ENCODE assay signal across 1 cellular context in the genomic region with DNA sequence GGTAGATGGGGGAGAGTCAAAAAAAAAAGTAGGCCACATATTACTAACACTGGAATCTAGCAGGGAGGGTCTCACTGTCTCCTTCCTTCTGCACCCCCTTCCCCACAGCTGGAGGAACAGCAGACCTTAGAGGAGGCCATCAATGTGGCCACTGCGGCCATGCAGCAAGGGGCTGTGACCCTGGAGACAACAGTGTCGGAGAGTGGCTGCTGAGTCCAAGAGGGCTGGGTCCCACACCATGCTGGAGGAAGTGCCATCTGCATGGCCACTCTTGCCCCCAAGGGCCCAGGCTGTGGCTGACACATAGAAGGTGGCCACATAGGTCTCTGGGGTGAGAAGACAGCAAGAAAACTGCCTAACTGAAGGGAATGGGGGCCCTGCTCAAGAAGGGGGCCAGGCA.
A peak's percentile ranks its signal among the peaks of the same experiment; 100 is the strongest.
TF ChIP-seq lines count a peak whose summit lies in the region.

No MANE protein-coding gene starts in this region.

TF ChIP-seq in K562, 482 proteins besides CTCF, POLR2A, EP300 and RAD21:
- 0 out of 2 replicates have a peak, but pooled peaks have one; percentile 45 for TF ChIP-seq ZKSCAN1 (IDR thresholded peaks at IDR 0.05; ENCODE audit: low read depth, low read length)
- TF ChIP-seq NFIX (CRISPR knock-in tag; IDR thresholded peaks at IDR 0.05; ENCODE audit: low read depth), result no peak
- TF ChIP-seq, protein P1, sequence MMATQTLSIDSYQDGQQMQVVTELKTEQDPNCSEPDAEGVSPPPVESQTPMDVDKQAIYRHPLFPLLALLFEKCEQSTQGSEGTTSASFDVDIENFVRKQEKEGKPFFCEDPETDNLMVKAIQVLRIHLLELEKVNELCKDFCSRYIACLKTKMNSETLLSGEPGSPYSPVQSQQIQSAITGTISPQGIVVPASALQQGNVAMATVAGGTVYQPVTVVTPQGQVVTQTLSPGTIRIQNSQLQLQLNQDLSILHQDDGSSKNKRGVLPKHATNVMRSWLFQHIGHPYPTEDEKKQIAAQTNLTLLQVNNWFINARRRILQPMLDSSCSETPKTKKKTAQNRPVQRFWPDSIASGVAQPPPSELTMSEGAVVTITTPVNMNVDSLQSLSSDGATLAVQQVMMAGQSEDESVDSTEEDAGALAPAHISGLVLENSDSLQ (IDR thresholded peaks at IDR 0.05), result no peak
- no peak for TF ChIP-seq ELF1 (tag; IDR thresholded peaks at IDR 0.05)
- no peak for TF ChIP-seq ZSCAN29 (IDR thresholded peaks at IDR 0.05)
- TF ChIP-seq, protein P2, sequence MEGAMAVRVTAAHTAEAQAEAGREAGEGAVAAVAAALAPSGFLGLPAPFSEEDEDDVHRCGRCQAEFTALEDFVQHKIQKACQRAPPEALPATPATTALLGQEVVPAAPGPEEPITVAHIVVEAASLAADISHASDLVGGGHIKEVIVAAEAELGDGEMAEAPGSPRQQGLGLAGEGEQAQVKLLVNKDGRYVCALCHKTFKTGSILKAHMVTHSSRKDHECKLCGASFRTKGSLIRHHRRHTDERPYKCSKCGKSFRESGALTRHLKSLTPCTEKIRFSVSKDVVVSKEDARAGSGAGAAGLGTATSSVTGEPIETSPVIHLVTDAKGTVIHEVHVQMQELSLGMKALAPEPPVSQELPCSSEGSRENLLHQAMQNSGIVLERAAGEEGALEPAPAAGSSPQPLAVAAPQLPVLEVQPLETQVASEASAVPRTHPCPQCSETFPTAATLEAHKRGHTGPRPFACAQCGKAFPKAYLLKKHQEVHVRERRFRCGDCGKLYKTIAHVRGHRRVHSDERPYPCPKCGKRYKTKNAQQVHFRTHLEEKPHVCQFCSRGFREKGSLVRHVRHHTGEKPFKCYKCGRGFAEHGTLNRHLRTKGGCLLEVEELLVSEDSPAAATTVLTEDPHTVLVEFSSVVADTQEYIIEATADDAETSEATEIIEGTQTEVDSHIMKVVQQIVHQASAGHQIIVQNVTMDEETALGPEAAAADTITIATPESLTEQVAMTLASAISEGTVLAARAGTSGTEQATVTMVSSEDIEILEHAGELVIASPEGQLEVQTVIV (CRISPR knock-in tag; IDR thresholded peaks at IDR 0.05; ENCODE audit: borderline replicate concordance), result no peak
- TF ChIP-seq RNF2 (IDR thresholded peaks at IDR 0.05), result no peak
